In the genomic region with DNA sequence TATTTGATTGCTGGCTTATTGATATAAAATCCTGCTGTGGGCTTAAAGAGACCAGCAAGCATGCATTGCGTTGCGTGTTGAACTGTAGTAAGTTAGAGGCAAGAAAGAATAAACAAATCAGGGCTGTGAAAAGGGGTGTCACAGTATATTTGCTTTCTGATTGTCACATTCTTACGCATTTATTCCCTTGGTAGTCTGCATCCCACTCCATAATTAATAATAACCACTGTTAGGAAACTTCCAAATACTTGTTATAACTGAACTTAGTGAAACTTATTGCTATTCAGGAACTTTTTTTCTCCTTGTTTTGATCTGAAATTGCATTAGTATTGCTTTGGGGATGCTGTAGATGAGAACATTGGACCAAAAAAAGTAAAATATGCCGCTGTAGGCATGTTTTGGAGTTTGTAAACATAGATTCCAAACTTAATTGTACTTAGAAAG, we compare ENCODE assay signal across 9 cellular contexts. TPM values are rescaled to one million over a fixed set of nuclear protein-coding genes. Genes with fewer than 3 reads are reported as not detected.
DNase-seq lines count a peak whose midpoint lies in the region; ATAC-seq and TF ChIP-seq lines count a peak whose summit lies in the region.
"Had no signal": no experiment of that assay in that cellular context is flagged by ENCODE, and none has a peak within 500 bp of the region (broad histone marks: within the 10 kb centered on the region; RNA-seq: fewer than 3 reads in every experiment).

No MANE protein-coding gene starts in this region.

- TF ChIP-seq CTCF in dorsolateral prefrontal cortex (IDR thresholded peaks at IDR 0.05 in 54 of 56, conservative IDR thresholded peaks at IDR 0.05 in 2 of 56; ENCODE audit: low read depth in 1 of 56, partially characterized antibody in 56 of 56) (no peak), testis (IDR thresholded peaks at IDR 0.05) (no peak)

- H3K9ac ChIP-seq in mucosa of rectum (ENCODE audit: low read depth in 1 of 2, low read length in 2 of 2): peak overlapping the region in 1 of 2 donors; percentile 67

- TF ChIP-seq POLR2A in testis (IDR thresholded peaks at IDR 0.05): no peak

- 14 to 26% methylated on average over 4 of the region's 4 CpGs for WGBS in testis, 2 donors

- H3K4me1 ChIP-seq in mucosa of rectum (ENCODE audit: control insufficient read depth in 2 of 2, insufficient read depth in 2 of 2, low read length in 2 of 2) (peaks cover 0 to 3% of the 10 kb centered on the region in 2 donors), testis (peaks cover 8% of the 10 kb centered on the region)

- intact Hi-C loops in dorsolateral prefrontal cortex (cut with DNase I) (loop anchor here (5.0 to 10.0 kb wide), 5 partner anchors 96 to 566 kb away; a partner anchor contains a TSS), testis (cut with DNase I; ENCODE audit: low total_unique reads) (no loop called here)

- H3K9me3 ChIP-seq in mucosa of rectum (ENCODE audit: control insufficient read depth in 2 of 2, low read length in 2 of 2): no peaks in the 10 kb centered on the region
- no peaks in the 10 kb centered on the region for H3K9me3 ChIP-seq in testis

- H3K27ac ChIP-seq in dorsolateral prefrontal cortex (peak overlapping the region in 51 of 59 donors; percentile 55 to 93 (median 85)), mucosa of rectum (ENCODE audit: low read depth in 2 of 2, low read length in 2 of 2) (no peak overlapping the region), testis (peak overlapping the region; percentile 64 to 89)

- peak overlapping the region; percentile 58 to 90 (median 78) for H3K4me3 ChIP-seq in dorsolateral prefrontal cortex
- peak overlapping the region; percentile 71 to 80 for H3K4me3 ChIP-seq in mucosa of rectum (ENCODE audit: low read length in 2 of 2)
- peak overlapping the region; percentile 62 to 69 for H3K4me3 ChIP-seq in testis

- ATAC-seq in HG03354 (IDR thresholded peaks at IDR 0.05; ENCODE audit: poor library complexity, severe bottlenecking, unreplicated experiment): no peak

- no peaks in the 10 kb centered on the region for H3K36me3 ChIP-seq in mucosa of rectum (ENCODE audit: control insufficient read depth in 2 of 2, insufficient read depth in 2 of 2, low read length in 2 of 2)
- no peaks in the 10 kb centered on the region for H3K36me3 ChIP-seq in testis (ENCODE audit: low read depth, missing control alignments)

- DNase-seq in NCI-H748 (lab: John Stamatoyannopoulos, UW; ENCODE audit: unreplicated experiment): peak; percentile 52
- DNase-seq in dorsolateral prefrontal cortex: no peak
- DNase-seq in testis: no peak
- no peak for DNase-seq in stimulated activated CD4-positive, alpha-beta T cell treated with anti-CD3 and anti-CD28 coated beads, Interleukin-2, amount 100 ng/mL, for 24 hours
- DNase-seq in DMS53 treated with DMSO at 0.1 percent for 48 hours (lab: John Stamatoyannopoulos, UW; ENCODE audit: unreplicated experiment): no peak
- DNase-seq: GF-D8; stimulated activated CD8-positive, alpha-beta memory T cell treated with anti-CD3 and anti-CD28 coated beads, Interleukin-4, amount 100 ng/mL, for 48 hours had no signal

- no peaks in the 10 kb centered on the region for H3K27me3 ChIP-seq in dorsolateral prefrontal cortex
- no peaks in the 10 kb centered on the region for H3K27me3 ChIP-seq in mucosa of rectum (ENCODE audit: control insufficient read depth in 2 of 2, insufficient read depth in 2 of 2, low read length in 2 of 2)
- H3K27me3 ChIP-seq in testis: no peaks in the 10 kb centered on the region

RNA-seq across cellular contexts. Expression of a gene that starts 1.7 kb away (rescaled TPM):
- 100 to 1,000 TPM in 18 of 120 experiments, 10 to 100 TPM in 102; 63.1 to 120 (median 86.9) TPM for total RNA-seq in dorsolateral prefrontal cortex
- total RNA-seq in testis: 10 to 100 TPM; 47.0 to 47.8 TPM
- 16.7 TPM for polyA plus RNA-seq in testis (ENCODE audit: insufficient read depth, low read depth, low replicate concordance)

Comparison
In these comparisons a context has a peak if more than half of its experiments do, and no peak if none do; other contexts are left out.
1. H3K27ac ChIP-seq: peak in dorsolateral prefrontal cortex (51 of 59) and testis (2 of 2); none in mucosa of rectum (0 of 2).
2. Peak in every context shown above with its lines, with median percentiles within 50 percentile points of each other: H3K4me3 ChIP-seq.